Comparison of ENCODE assay signal across 1 cellular context in the genomic region with DNA sequence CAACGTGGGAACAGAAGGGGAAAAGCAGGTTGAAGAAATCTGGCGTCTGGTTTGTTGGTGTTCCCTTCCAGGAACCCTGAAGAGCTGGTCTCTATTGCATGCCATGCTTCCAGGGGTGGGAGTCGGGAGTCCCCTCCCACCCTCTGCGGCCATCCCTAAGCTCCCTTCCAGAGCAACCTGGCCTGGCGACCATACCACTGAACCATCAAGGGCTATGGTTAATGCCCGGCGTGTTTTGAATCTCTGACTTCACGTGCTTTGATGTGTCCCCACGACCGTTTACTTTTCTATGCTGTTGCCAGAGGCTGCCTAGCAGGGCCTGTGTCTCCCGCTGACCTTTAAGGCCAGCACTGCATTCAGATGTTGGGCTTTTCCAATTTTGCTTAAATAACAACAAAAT.
TF ChIP-seq lines count a peak whose summit lies in the region.

No MANE protein-coding gene starts in this region.

TF ChIP-seq in IMR-90, 13 proteins besides CTCF, POLR2A, EP300 and RAD21 (continued from another document):
- TF ChIP-seq, protein P1, sequence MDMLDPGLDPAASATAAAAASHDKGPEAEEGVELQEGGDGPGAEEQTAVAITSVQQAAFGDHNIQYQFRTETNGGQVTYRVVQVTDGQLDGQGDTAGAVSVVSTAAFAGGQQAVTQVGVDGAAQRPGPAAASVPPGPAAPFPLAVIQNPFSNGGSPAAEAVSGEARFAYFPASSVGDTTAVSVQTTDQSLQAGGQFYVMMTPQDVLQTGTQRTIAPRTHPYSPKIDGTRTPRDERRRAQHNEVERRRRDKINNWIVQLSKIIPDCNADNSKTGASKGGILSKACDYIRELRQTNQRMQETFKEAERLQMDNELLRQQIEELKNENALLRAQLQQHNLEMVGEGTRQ (IDR thresholded peaks at IDR 0.05; ENCODE audit: low read depth, low read length), result no peak
